In the genomic region with DNA sequence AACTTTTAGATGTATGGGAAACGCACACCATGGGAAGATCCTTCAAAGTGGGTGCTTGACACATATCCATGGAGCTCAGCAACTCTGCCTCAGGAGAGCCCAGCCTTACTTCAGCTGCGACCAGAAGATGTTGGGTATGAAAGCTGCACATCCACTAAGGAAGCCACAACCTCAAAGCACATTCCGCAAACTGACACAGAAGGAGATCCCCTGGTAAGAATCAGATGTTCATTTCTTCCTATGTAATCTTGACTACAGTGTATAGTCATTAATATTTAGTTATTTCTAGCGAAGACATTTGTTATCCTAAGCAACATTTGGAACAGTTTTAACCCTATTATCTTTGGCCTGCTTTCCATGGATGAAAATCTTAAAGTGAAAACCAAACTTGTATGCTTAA, we compare ENCODE assay signal across 30 cellular contexts.
"Had no signal": no experiment of that assay in that cellular context is flagged by ENCODE, and none has a peak within 500 bp of the region (broad histone marks: within the 10 kb centered on the region; RNA-seq: fewer than 3 reads in every experiment).

No MANE protein-coding gene starts in this region.

- H3K27me3 Mint-ChIP-seq: naive thymus-derived CD8-positive, alpha-beta T cell; stimulated activated naive B cell treated with anti-CD40 and anti-IgM and Interleukin-4, amounts not matched to agents 10 μg/mL and 1 μg/mL and 100 μg/mL, for 72 hours had no signal

- H3K4me3 ChIP-seq: left lung, lower lobe of right lung, pancreas, prostate gland, skin epidermis, stomach, testis, thyroid gland, transverse colon, upper lobe of left lung, vagina had no signal

- H3K4me1 ChIP-seq: left lung, lower lobe of right lung, pancreas, prostate gland, stomach, testis, thyroid gland, upper lobe of left lung, vagina had no signal

- H3K9me3 ChIP-seq: left lung, lower lobe of right lung, pancreas, prostate gland, stomach, testis, thyroid gland, transverse colon, upper lobe of left lung, vagina had no signal

- H3K36me3 ChIP-seq: left lung, lower lobe of right lung, pancreas, prostate gland, stomach, thyroid gland, transverse colon, upper lobe of left lung, vagina had no signal

- H3K9me3 Mint-ChIP-seq: stimulated activated naive B cell treated with anti-CD40 and anti-IgM and Interleukin-4, amounts not matched to agents 10 μg/mL and 1 μg/mL and 100 μg/mL, for 72 hours had no signal

- H3K27ac ChIP-seq: left lung, lower lobe of right lung, pancreas, prostate gland, skin epidermis, stomach, testis, thyroid gland, transverse colon, upper lobe of left lung, vagina had no signal

- DNase-seq: immature natural killer cell; kidney; left colon; left lung; lower lobe of right lung; mammary epithelial cell; mesenchymal stem cell; naive thymus-derived CD8-positive, alpha-beta T cell; nucleus accumbens; pancreas; posterior cingulate gyrus; retina; right cardiac atrium; stimulated activated CD4-positive, alpha-beta T cell treated with anti-CD3 and anti-CD28 coated beads, Interleukin-12 subunit alpha, Interleukin-12 subunit beta, amount 100 ng/mL, for 4 hours; stimulated activated CD4-positive, alpha-beta T cell treated with anti-CD3 and anti-CD28 coated beads, Interleukin-15, amount 100 ng/mL, for 24 hours; stimulated activated CD4-positive, alpha-beta T cell treated with anti-CD3 and anti-CD28 coated beads, Interleukin-2, amount 100 ng/mL, for 24 hours; stimulated activated CD4-positive, alpha-beta T cell treated with anti-CD3 and anti-CD28 coated beads, Interleukin-4, amount 100 ng/mL, for 1 hour; stimulated activated naive B cell treated with anti-CD40 and anti-IgM and Interleukin-4, amounts not matched to agents 10 μg/mL and 1 μg/mL and 100 μg/mL, for 72 hours; stimulated activated naive CD8-positive, alpha-beta T cell treated with anti-CD3 and anti-CD28 coated beads, Interleukin-15, Interleukin-2, amounts not matched to agents 100 U/mL and 50 U/mL, for 24 hours; stomach; testis; thyroid gland; transverse colon; upper lobe of left lung had no signal

- ATAC-seq: left colon; left lung; lower lobe of right lung; naive thymus-derived CD8-positive, alpha-beta T cell; pancreas; right cardiac atrium; sciatic nerve; stimulated activated naive B cell treated with anti-CD40 and anti-IgM and Interleukin-4, amounts not matched to agents 10 μg/mL and 1 μg/mL and 100 μg/mL, for 72 hours; stimulated activated naive CD8-positive, alpha-beta T cell treated with anti-CD3 and anti-CD28 coated beads, Interleukin-15, Interleukin-2, amounts not matched to agents 100 U/mL and 50 U/mL, for 24 hours had no signal

- H3K27me3 ChIP-seq: left lung, pancreas, stomach, testis, thyroid gland, transverse colon, upper lobe of left lung, vagina had no signal

- H3K4me1 Mint-ChIP-seq: immature natural killer cell; naive thymus-derived CD8-positive, alpha-beta T cell; stimulated activated naive B cell treated with anti-CD40 and anti-IgM and Interleukin-4, amounts not matched to agents 10 μg/mL and 1 μg/mL and 100 μg/mL, for 72 hours had no signal

- H3K27ac Mint-ChIP-seq: immature natural killer cell; naive thymus-derived CD8-positive, alpha-beta T cell; nephron; stimulated activated naive B cell treated with anti-CD40 and anti-IgM and Interleukin-4, amounts not matched to agents 10 μg/mL and 1 μg/mL and 100 μg/mL, for 72 hours had no signal

- H3K4me3 Mint-ChIP-seq: immature natural killer cell; naive thymus-derived CD8-positive, alpha-beta T cell; nephron; neural crest cell; stimulated activated naive B cell treated with anti-CD40 and anti-IgM and Interleukin-4, amounts not matched to agents 10 μg/mL and 1 μg/mL and 100 μg/mL, for 72 hours had no signal

- H3K36me3 Mint-ChIP-seq: naive thymus-derived CD8-positive, alpha-beta T cell; stimulated activated naive B cell treated with anti-CD40 and anti-IgM and Interleukin-4, amounts not matched to agents 10 μg/mL and 1 μg/mL and 100 μg/mL, for 72 hours had no signal
